In the genomic region with DNA sequence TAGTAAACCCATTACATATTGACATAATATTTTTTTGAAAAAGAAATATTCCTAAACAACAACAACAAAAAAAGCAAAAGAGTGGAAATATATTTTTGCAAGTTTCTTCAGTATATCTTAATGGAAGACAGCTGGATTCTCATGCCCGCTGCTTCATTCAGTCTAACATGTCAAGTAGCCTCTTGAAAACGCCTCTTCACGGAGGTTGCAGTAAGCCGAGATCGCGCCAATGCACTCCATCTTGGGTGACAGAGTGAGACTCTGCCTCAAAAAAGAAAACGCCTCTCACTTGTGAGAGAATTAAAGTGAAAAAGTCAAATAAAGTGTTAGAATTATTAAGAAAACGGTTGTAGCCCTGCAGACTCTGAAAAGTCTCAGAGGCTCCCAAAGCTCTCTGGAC, we compare ENCODE assay signal across 8 cellular contexts. TPM values are rescaled to one million over a fixed set of nuclear protein-coding genes. Genes with fewer than 3 reads are reported as not detected.
DNase-seq lines count a peak whose midpoint lies in the region; ATAC-seq and TF ChIP-seq lines count a peak whose summit lies in the region.

No MANE protein-coding gene starts in this region.

- CTCF ChIA-PET in activated CD4-positive, alpha-beta T cell treated with anti-CD3 and anti-CD28 coated beads, Interleukin-2, amount 10 ng/mL, durations not matched to agents 7 days and 5 days (lab: Charles Lee), result interaction anchor here (1.4 to 3.1 kb wide), 2 partner anchors 8 to 108 kb away, joined by 5 to 25 read pairs; no protein-coding TSS in a partner anchor

- TF ChIP-seq POLR2A in spleen (IDR thresholded peaks at IDR 0.05) (no peak), GM18505 (IDR thresholded peaks at IDR 0.05; ENCODE audit: borderline replicate concordance, extremely low read depth, insufficient read depth, insufficient read length) (no peak)

- TF ChIP-seq CTCF in OCI-LY1 (IDR thresholded peaks at IDR 0.05; ENCODE audit: low read length) (no peak), epithelial cell of proximal tubule (conservative IDR thresholded peaks at IDR 0.05; ENCODE audit: low read depth, low read length) (no peak), spleen (IDR thresholded peaks at IDR 0.05 in 8 of 11, conservative IDR thresholded peaks at IDR 0.05 in 3 of 11) (no peak)

- POLR2A ChIA-PET in activated CD4-positive, alpha-beta T cell treated with anti-CD3 and anti-CD28 coated beads, Interleukin-2, amount 10 ng/mL, durations not matched to agents 7 days and 5 days (lab: Charles Lee), result interaction anchor here (0.9 kb wide), 1 partner anchor 137 kb away, joined by 4 read pairs; no protein-coding TSS in a partner anchor

- ATAC-seq in GM18505 (IDR thresholded peaks at IDR 0.05; ENCODE audit: unreplicated experiment), result no peak
- no peak for ATAC-seq in GM21529 (IDR thresholded peaks at IDR 0.05; ENCODE audit: unreplicated experiment)

- H3K9me2 ChIP-seq in OCI-LY1 (ENCODE audit: low read depth, low read length), result no peaks in the 10 kb centered on the region

- H3K4me1 ChIP-seq in OCI-LY1 (ENCODE audit: insufficient read depth, low read length, severe bottlenecking) (peaks cover 15% of the 10 kb centered on the region), spleen (peaks cover 4 to 73% (median 39%) of the 10 kb centered on the region in 6 donors)

- intact Hi-C loops in spleen (cut with DNase I; ENCODE audit: low total_unique reads), result no loop called here

- no peak overlapping the region for H3K9ac ChIP-seq in OCI-LY1 (ENCODE audit: low read length)

- H3K9me3 ChIP-seq in OCI-LY1 (ENCODE audit: low read length) (no peaks in the 10 kb centered on the region), spleen (no peaks in the 10 kb centered on the region)

- H3K4me1 Mint-ChIP-seq in activated CD4-positive, alpha-beta T cell treated with anti-CD3 and anti-CD28 coated beads, Interleukin-2, amount 10 ng/mL, durations not matched to agents 7 days and 5 days, result peaks cover 28% of the 10 kb centered on the region

- H3K4me3 ChIP-seq in OCI-LY1 (ENCODE audit: low read depth, low read length, poor library complexity, severe bottlenecking) (peak overlapping the region; percentile 12), epithelial cell of proximal tubule (ENCODE audit: low read depth, low read length) (peak overlapping the region; percentile 100), spleen (peak overlapping the region in 7 of 8 donors; percentile 2 to 89 (median 80))

- peaks cover 6% of the 10 kb centered on the region for H3K79me2 ChIP-seq in OCI-LY1 (ENCODE audit: insufficient read depth, low read length)

- no peak overlapping the region for H2AFZ ChIP-seq in OCI-LY1 (ENCODE audit: low read length)

- peak overlapping the region; percentile 54 for H3K4me2 ChIP-seq in OCI-LY1 (ENCODE audit: low read length)

- no peaks in the 10 kb centered on the region for H3K9me3 Mint-ChIP-seq in activated CD4-positive, alpha-beta T cell treated with anti-CD3 and anti-CD28 coated beads, Interleukin-2, amount 10 ng/mL, durations not matched to agents 7 days and 5 days

- no peaks in the 10 kb centered on the region for H4K20me1 ChIP-seq in OCI-LY1 (ENCODE audit: insufficient read depth, low read length)

- H3K27ac Mint-ChIP-seq in activated CD4-positive, alpha-beta T cell treated with anti-CD3 and anti-CD28 coated beads, Interleukin-2, amount 10 ng/mL, durations not matched to agents 7 days and 5 days, result peak overlapping the region; percentile 57

- WGBS in spleen, 5 donors, result 59 to 78% (median 77%) methylated on average over 8 of the region's 8 CpGs

- DNase-seq in activated CD4-positive, alpha-beta T cell treated with anti-CD3 and anti-CD28 coated beads, Interleukin-2, amount 10 ng/mL, durations not matched to agents 7 days and 5 days, result no peak
- DNase-seq in activated CD4-positive, alpha-beta T cell treated with anti-CD3 and anti-CD28 coated beads for 48 hours, result no peak
- DNase-seq in epithelial cell of proximal tubule (ENCODE audit: low read depth) (no peak), spleen (no peak), NK-92 (lab: John Stamatoyannopoulos, UW; ENCODE audit: unreplicated experiment) (no peak)

- no peaks in the 10 kb centered on the region for H3F3A ChIP-seq in OCI-LY1 (ENCODE audit: insufficient read depth, low read length)

- H3K27me3 ChIP-seq in OCI-LY1 (ENCODE audit: insufficient read depth, low read length) (no peaks in the 10 kb centered on the region), spleen (replicated peaks in 1 of 7) (no peaks in the 10 kb centered on the region)

- H3K36me3 ChIP-seq in OCI-LY1 (ENCODE audit: insufficient read depth, low read length) (peaks cover 26% of the 10 kb centered on the region), spleen (peaks cover 0 to 46% (median 23%) of the 10 kb centered on the region in 6 donors)

- peak overlapping the region; percentile 100 for H3K4me3 Mint-ChIP-seq in activated CD4-positive, alpha-beta T cell treated with anti-CD3 and anti-CD28 coated beads, Interleukin-2, amount 10 ng/mL, durations not matched to agents 7 days and 5 days

- no peaks in the 10 kb centered on the region for H3K27me3 Mint-ChIP-seq in activated CD4-positive, alpha-beta T cell treated with anti-CD3 and anti-CD28 coated beads, Interleukin-2, amount 10 ng/mL, durations not matched to agents 7 days and 5 days

- no peak overlapping the region for H3K27ac ChIP-seq in OCI-LY1 (ENCODE audit: low read depth, low read length, poor library complexity, severe bottlenecking)
- peak overlapping the region in 2 of 8 donors; percentile 97 to 98 for H3K27ac ChIP-seq in spleen

- H3K36me3 Mint-ChIP-seq in activated CD4-positive, alpha-beta T cell treated with anti-CD3 and anti-CD28 coated beads, Interleukin-2, amount 10 ng/mL, durations not matched to agents 7 days and 5 days (ENCODE audit: low read depth), result peaks cover 32% of the 10 kb centered on the region

RNA-seq across cellular contexts. Expression of a gene that starts 1.3 kb away (rescaled TPM):
- total RNA-seq in activated CD4-positive, alpha-beta T cell treated with anti-CD3 and anti-CD28 coated beads, Interleukin-2, amount 10 ng/mL, durations not matched to agents 7 days and 5 days, result 10 to 100 TPM; 20.2 to 21.3 TPM
- total RNA-seq in epithelial cell of proximal tubule (13.7 and 18.8 TPM in 2 replicates), spleen (10 to 100 TPM; 25.2 to 42.0 (median 32.6) TPM)
- polyA plus RNA-seq in spleen, result 10 to 100 TPM; 37.0 to 50.5 (median 43.9) TPM

RNA-seq across cellular contexts. Expression of a gene that starts 1.4 kb away (rescaled TPM):
- 10 to 100 TPM; 40.3 to 40.6 TPM for total RNA-seq in activated CD4-positive, alpha-beta T cell treated with anti-CD3 and anti-CD28 coated beads, Interleukin-2, amount 10 ng/mL, durations not matched to agents 7 days and 5 days
- total RNA-seq in epithelial cell of proximal tubule (26.8 and 31.2 TPM in 2 replicates), spleen (10 to 100 TPM; 34.1 to 51.1 (median 37.5) TPM)
- polyA plus RNA-seq in spleen, result 10 to 100 TPM; 14.1 to 19.5 (median 14.8) TPM

RNA-seq across cellular contexts. Expression of a gene that starts 49.1 kb away (rescaled TPM):
- total RNA-seq in activated CD4-positive, alpha-beta T cell treated with anti-CD3 and anti-CD28 coated beads, Interleukin-2, amount 10 ng/mL, durations not matched to agents 7 days and 5 days, result 1 to 10 TPM; 1.0 to 1.3 TPM
- total RNA-seq in epithelial cell of proximal tubule (0.17 and 1.2 TPM in 2 replicates), spleen (1 to 10 TPM; 1.3 to 4.9 (median 3.4) TPM)
- polyA plus RNA-seq in spleen, result 1 to 10 TPM; 1.0 to 1.3 (median 1.2) TPM

Comparison
In these comparisons a context has a peak if more than half of its experiments do, and no peak if none do; other contexts are left out.
1. H3K4me3 ChIP-seq: peak in every context shown above with its lines; median percentile 100 in epithelial cell of proximal tubule; 80 in spleen; 12 in OCI-LY1.